17 cellular contexts compared by ENCODE assay signal in genomic region chr6:136520520-136520919, GRCh38.
"Had no signal": no experiment of that assay in that cellular context is flagged by ENCODE, and none has a peak within 500 bp of the region (broad histone marks: within the 10 kb centered on the region; RNA-seq: fewer than 3 reads in every experiment).

No MANE protein-coding gene starts in this region.

- H3K27me3 Mint-ChIP-seq: progenitor cell of endocrine pancreas had no signal

- H3K9me3 Mint-ChIP-seq: activated naive CD4-positive, alpha-beta T cell treated with anti-CD3 and anti-CD28 coated beads, Interleukin-2, amount 10 ng/mL, durations not matched to agents 7 days and 5 days; memory B cell; natural killer cell treated with Interleukin-12 subunit alpha and Interleukin-12 subunit beta and Interleukin-15 and Interleukin-18, amount 100 ng/mL, for 72 hours had no signal

- H3K27me3 ChIP-seq: cardiac muscle cell, gastrocnemius medialis, heart right ventricle, suprapubic skin, upper lobe of left lung had no signal

- H3K9me3 ChIP-seq: gastrocnemius medialis, heart right ventricle, left ventricle myocardium inferior, suprapubic skin, upper lobe of left lung had no signal

- H3K27ac Mint-ChIP-seq: activated naive CD4-positive, alpha-beta T cell treated with anti-CD3 and anti-CD28 coated beads, Interleukin-2, amount 10 ng/mL, durations not matched to agents 7 days and 5 days; memory B cell; natural killer cell treated with Interleukin-12 subunit alpha and Interleukin-12 subunit beta and Interleukin-15 and Interleukin-18, amount 100 ng/mL, for 72 hours; progenitor cell of endocrine pancreas had no signal

- H3K4me1 ChIP-seq: gastrocnemius medialis, left ventricle myocardium inferior, suprapubic skin had no signal

- H3K4me3 Mint-ChIP-seq: activated naive CD4-positive, alpha-beta T cell treated with anti-CD3 and anti-CD28 coated beads, Interleukin-2, amount 10 ng/mL, durations not matched to agents 7 days and 5 days; memory B cell; natural killer cell treated with Interleukin-12 subunit alpha and Interleukin-12 subunit beta and Interleukin-15 and Interleukin-18, amount 100 ng/mL, for 72 hours had no signal

- ATAC-seq: activated CD4-positive, CD25-positive, alpha-beta regulatory T cell treated with anti-CD3 and anti-CD28 coated beads, Interleukin-2, amount 50 U/mL, for 24 hours; gastrocnemius medialis; heart right ventricle; natural killer cell treated with Interleukin-12 subunit alpha and Interleukin-12 subunit beta and Interleukin-15 and Interleukin-18, amount 100 ng/mL, for 72 hours; right cardiac atrium; stimulated activated naive CD8-positive, alpha-beta T cell treated with anti-CD3 and anti-CD28 coated beads, Interleukin-15, Interleukin-2, amounts not matched to agents 100 U/mL and 50 U/mL, for 24 hours had no signal

- H3K4me3 ChIP-seq: cardiac muscle cell, coronary artery, gastrocnemius medialis, heart right ventricle, left ventricle myocardium inferior, suprapubic skin, upper lobe of left lung had no signal

- H3K36me3 Mint-ChIP-seq: activated naive CD4-positive, alpha-beta T cell treated with anti-CD3 and anti-CD28 coated beads, Interleukin-2, amount 10 ng/mL, durations not matched to agents 7 days and 5 days; memory B cell; natural killer cell treated with Interleukin-12 subunit alpha and Interleukin-12 subunit beta and Interleukin-15 and Interleukin-18, amount 100 ng/mL, for 72 hours had no signal

- H3K4me1 Mint-ChIP-seq: activated naive CD4-positive, alpha-beta T cell treated with anti-CD3 and anti-CD28 coated beads, Interleukin-2, amount 10 ng/mL, durations not matched to agents 7 days and 5 days had no signal

- DNase-seq: activated naive CD4-positive, alpha-beta T cell treated with anti-CD3 and anti-CD28 coated beads, Interleukin-2, amount 10 ng/mL, durations not matched to agents 7 days and 5 days; effector CD4-positive, alpha-beta T cell; gastrocnemius medialis; heart right ventricle; left ventricle myocardium inferior; nucleus accumbens; right cardiac atrium; small intestine; stimulated activated naive CD8-positive, alpha-beta T cell treated with anti-CD3 and anti-CD28 coated beads, Interleukin-15, Interleukin-2, amounts not matched to agents 100 U/mL and 50 U/mL, for 24 hours; upper lobe of left lung had no signal

- H3K27ac ChIP-seq: cardiac muscle cell, coronary artery, gastrocnemius medialis, heart right ventricle, left ventricle myocardium inferior, suprapubic skin, upper lobe of left lung had no signal

- H3K36me3 ChIP-seq: cardiac muscle cell, gastrocnemius medialis, heart right ventricle, left ventricle myocardium inferior, suprapubic skin, upper lobe of left lung had no signal
